ENCODE assay signal across 8 cellular contexts in the genomic region with DNA sequence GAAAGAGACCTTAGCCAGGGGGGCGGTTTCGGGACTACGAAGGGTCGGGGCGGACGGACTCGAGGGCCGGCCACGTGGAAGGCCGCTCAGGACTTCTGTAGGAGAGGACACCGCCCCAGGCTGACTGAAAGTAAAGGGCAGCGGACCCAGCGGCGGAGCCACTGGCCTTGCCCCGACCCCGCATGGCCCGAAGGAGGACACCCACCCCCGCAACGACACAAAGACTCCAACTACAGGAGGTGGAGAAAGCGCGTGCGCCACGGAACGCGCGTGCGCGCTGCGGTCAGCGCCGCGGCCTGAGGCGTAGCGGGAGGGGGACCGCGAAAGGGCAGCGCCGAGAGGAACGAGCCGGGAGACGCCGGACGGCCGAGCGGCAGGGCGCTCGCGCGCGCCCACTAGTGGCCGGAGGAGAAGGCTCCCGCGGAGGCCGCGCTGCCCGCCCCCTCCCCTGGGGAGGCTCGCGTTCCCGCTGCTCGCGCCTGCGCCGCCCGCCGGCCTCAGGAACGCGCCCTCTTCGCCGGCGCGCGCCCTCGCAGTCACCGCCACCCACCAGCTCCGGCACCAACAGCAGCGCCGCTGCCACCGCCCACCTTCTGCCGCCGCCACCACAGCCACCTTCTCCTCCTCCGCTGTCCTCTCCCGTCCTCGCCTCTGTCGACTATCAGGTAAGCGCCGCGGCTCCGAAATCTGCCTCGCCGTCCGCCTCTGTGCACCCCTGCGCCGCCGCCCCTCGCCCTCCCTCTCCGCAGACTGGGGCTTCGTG. TPM values are rescaled to one million over a fixed set of nuclear protein-coding genes. Genes with fewer than 3 reads are reported as not detected.
A peak's percentile ranks its signal among the peaks of the same experiment; 100 is the strongest.
DNase-seq lines count a peak whose midpoint lies in the region; ATAC-seq and TF ChIP-seq lines count a peak whose summit lies in the region.

TSS of gene MAPT (plus strand) at position 533 of the 763 bp plus-strand sequence. CDS start 67,784 bp downstream, outside the sequence.

- no peaks in the 10 kb centered on the region for H3K36me3 Mint-ChIP-seq in natural killer cell
- no peaks in the 10 kb centered on the region for H3K36me3 Mint-ChIP-seq in stimulated activated memory B cell treated with anti-CD40 and anti-IgM and Interleukin-4, amounts not matched to agents 10 μg/mL and 1 μg/mL and 100 μg/mL, for 72 hours

- no peaks in the 10 kb centered on the region for H3K36me3 ChIP-seq in BJ (ENCODE audit: control insufficient read depth, insufficient read depth, low read length)

- CTCF ChIA-PET in BJ (lab: Yijun Ruan, JAX): interaction anchor here (0.6 to 2.5 kb wide), 7 partner anchors 9 to 1331 kb away, joined by 3 to 11 read pairs (median 3); no protein-coding TSS in a partner anchor

- no peaks in the 10 kb centered on the region for H3K9me3 Mint-ChIP-seq in natural killer cell
- H3K9me3 Mint-ChIP-seq in stimulated activated memory B cell treated with anti-CD40 and anti-IgM and Interleukin-4, amounts not matched to agents 10 μg/mL and 1 μg/mL and 100 μg/mL, for 72 hours: no peaks in the 10 kb centered on the region

- intact Hi-C loops in natural killer cell (cut with micrococcal nuclease): no loop called here

- peaks cover 23 to 25% of the 10 kb centered on the region in 2 donors for H3K27me3 Mint-ChIP-seq in natural killer cell (ENCODE audit: low read depth in 2 of 2)
- H3K27me3 Mint-ChIP-seq in stimulated activated memory B cell treated with anti-CD40 and anti-IgM and Interleukin-4, amounts not matched to agents 10 μg/mL and 1 μg/mL and 100 μg/mL, for 72 hours: peaks cover 26% of the 10 kb centered on the region

- peaks cover 5 to 13% of the 10 kb centered on the region in 2 donors for H3K4me1 Mint-ChIP-seq in natural killer cell
- H3K4me1 Mint-ChIP-seq in stimulated activated memory B cell treated with anti-CD40 and anti-IgM and Interleukin-4, amounts not matched to agents 10 μg/mL and 1 μg/mL and 100 μg/mL, for 72 hours: peaks cover 26% of the 10 kb centered on the region

- DNase-seq in BJ (ENCODE audit: low read depth): peak; percentile 50
- DNase-seq in GM20000 (ENCODE audit: low spot score): peak; percentile 98
- peak; percentile 49 for DNase-seq in LHCN-M2 (ENCODE audit: low read depth)
- peak; percentile 93 for DNase-seq in RPMI8226
- peak; percentile 93 for DNase-seq in activated effector memory CD4-positive, alpha-beta T cell treated with anti-CD3 and anti-CD28 coated beads, Interleukin-2, amount 50 U/mL, for 16 hours
- peak; percentile 92 for DNase-seq in fibroblast of the aortic adventitia (ENCODE audit: low read depth)
- DNase-seq in natural killer cell: peak; percentile 82

- peak within 1 kb of the TSS; percentile 64 for H3K4me3 ChIP-seq in BJ (ENCODE audit: low read depth, low read length)
- peak within 1 kb of the TSS; percentile 76 for H3K4me3 ChIP-seq in fibroblast of the aortic adventitia (ENCODE audit: low read depth, low read length)

- POLR2A ChIA-PET in BJ (lab: Charles Lee): interaction anchor here (0.7 kb wide), 1 partner anchor 44 kb away, joined by 5 read pairs; no protein-coding TSS in a partner anchor

- peak; percentile 94 to 97 (median 95) for ATAC-seq in natural killer cell
- peak; percentile 94 for ATAC-seq in stimulated activated memory B cell treated with anti-CD40 and anti-IgM and Interleukin-4, amounts not matched to agents 10 μg/mL and 1 μg/mL and 100 μg/mL, for 72 hours

- peaks cover 28% of the 10 kb centered on the region for H3K27me3 ChIP-seq in BJ (ENCODE audit: control insufficient read depth, insufficient read depth, low read length)

- H3K27ac Mint-ChIP-seq in natural killer cell: peak within 1 kb of the TSS; percentile 63 to 84
- H3K27ac Mint-ChIP-seq in stimulated activated memory B cell treated with anti-CD40 and anti-IgM and Interleukin-4, amounts not matched to agents 10 μg/mL and 1 μg/mL and 100 μg/mL, for 72 hours: peak within 1 kb of the TSS; percentile 54

- TF ChIP-seq CTCF in BJ (IDR thresholded peaks at IDR 0.05; ENCODE audit: insufficient read depth, low read depth, low read length) (peak; percentile 52), GM20000 (IDR thresholded peaks at IDR 0.05; ENCODE audit: extremely low read depth, missing control alignments) (peak; percentile 88), fibroblast of the aortic adventitia (IDR thresholded peaks at IDR 0.05; ENCODE audit: insufficient read depth, low read length) (peak; percentile 72), natural killer cell (IDR thresholded peaks at IDR 0.05) (peak; percentile 84)

- H3K4me3 Mint-ChIP-seq in natural killer cell: peak within 1 kb of the TSS; percentile 93
- H3K4me3 Mint-ChIP-seq in stimulated activated memory B cell treated with anti-CD40 and anti-IgM and Interleukin-4, amounts not matched to agents 10 μg/mL and 1 μg/mL and 100 μg/mL, for 72 hours: peak within 1 kb of the TSS; percentile 85

RNA-seq across cellular contexts. Expression of gene MAPT, which starts in this region (rescaled TPM):
- 0.16 and 0.23 TPM in 2 replicates for polyA plus RNA-seq in BJ (2011; rRNA removed)
- 0.15 TPM in 1 of 2 replicates, not detected in the other for polyA minus RNA-seq in BJ (2011; rRNA and poly(A)+ RNA removed)
- total RNA-seq in LHCN-M2 (2014; rRNA removed): 0.06 TPM in 1 of 2 replicates, not detected in the other
- 0.18 TPM for polyA plus RNA-seq in LHCN-M2 (2012)
- 0.54 and 1.9 TPM in 2 replicates for total RNA-seq in fibroblast of the aortic adventitia (ENCODE audit: low replicate concordance)
- 1 to 10 TPM in 1 of 3 donors, under 1 TPM in 2; 0.14 to 1.3 (median 0.58) TPM for total RNA-seq in natural killer cell

Comparison
In these comparisons a context has a peak if more than half of its experiments do, and no peak if none do; other contexts are left out.
1. Peak in every context shown above with its lines: DNase-seq, ATAC-seq and H3K4me3 ChIP-seq.
2. Peak in DNase-seq and H3K4me3 ChIP-seq in BJ; RNA of the gene not detected or under 1 TPM.
3. Peak in DNase-seq in LHCN-M2; RNA of the gene not detected or under 1 TPM.